ENCODE assay signal across 8 cellular contexts in genomic region chr19:33125929-33126388, GRCh38. TPM values are rescaled to one million over a fixed set of nuclear protein-coding genes. Genes with fewer than 3 reads are reported as not detected.
DNase-seq lines count a peak whose midpoint lies in the region; ATAC-seq and TF ChIP-seq lines count a peak whose summit lies in the region.

No MANE protein-coding gene starts in this region.

- CTCF ChIA-PET in AG04450 (lab: Charles Lee) = interaction anchor here (0.6 to 5.0 kb wide), 18 partner anchors 8 to 281 kb away, joined by 3 to 98 read pairs (median 5); no protein-coding TSS in a partner anchor

- POLR2A ChIA-PET in AG04450 (lab: Yijun Ruan, JAX) = no interaction called here

- H3K27me3 ChIP-seq in AG04450 (ENCODE audit: control insufficient read depth, insufficient read depth, low read length) (no peaks in the 10 kb centered on the region), adrenal gland (no peaks in the 10 kb centered on the region), right atrium auricular region (no peaks in the 10 kb centered on the region)

- TF ChIP-seq CTCF in AG04450 (IDR thresholded peaks at IDR 0.05; ENCODE audit: low read depth, low read length) (peak; percentile 90), NB4 (IDR thresholded peaks at IDR 0.05; ENCODE audit: low read depth, low read length) (peak; percentile 60), adrenal gland (IDR thresholded peaks at IDR 0.05) (peak; percentile 61 to 80 (median 74)), right atrium auricular region (IDR thresholded peaks at IDR 0.05) (peak; percentile 81 to 85)

- DNase-seq in AG04450 (ENCODE audit: low read depth, low spot score) (peak; percentile 42), NB4 (ENCODE audit: low read depth) (peak; percentile 66), T-helper 1 cell (peak in 4 of 5 donors; percentile 27 to 56 (median 40)), adrenal gland (peak; percentile 37 to 72 (median 49)), right atrium auricular region (ENCODE audit: low spot score) (peak; percentile 66), skeletal muscle cell (ENCODE audit: low read depth) (peak; percentile 25)

- no peak overlapping the region for H3K4me3 ChIP-seq in AG04450 (ENCODE audit: low read depth, low read length)
- no peak overlapping the region for H3K4me3 ChIP-seq in NB4 (ENCODE audit: low read depth, low read length)
- H3K4me3 ChIP-seq in adrenal gland = no peak overlapping the region
- H3K4me3 ChIP-seq in right atrium auricular region = no peak overlapping the region
- no peak overlapping the region for H3K4me3 ChIP-seq in skeletal muscle cell (ENCODE audit: low read depth, low read length)

- intact Hi-C loops in adrenal gland (cut with DNase I) = no loop called here

- peaks cover 0 to 35% of the 10 kb centered on the region in 2 donors for H3K36me3 ChIP-seq in adrenal gland (replicated peaks in 1 of 2)
- peaks cover 42% of the 10 kb centered on the region for H3K36me3 ChIP-seq in right atrium auricular region

- no peaks in the 10 kb centered on the region for H3K9me3 ChIP-seq in AG04450 (ENCODE audit: control insufficient read depth, insufficient read depth, low read length)
- no peaks in the 10 kb centered on the region for H3K9me3 ChIP-seq in adrenal gland (replicated peaks in 1 of 3)
- H3K9me3 ChIP-seq in right atrium auricular region = no peaks in the 10 kb centered on the region

- peak; percentile 54 for ATAC-seq in GM18502 (IDR thresholded peaks at IDR 0.05; ENCODE audit: poor library complexity, unreplicated experiment)
- no peak for ATAC-seq in GM18873 (IDR thresholded peaks at IDR 0.05; ENCODE audit: low FRiP score, unreplicated experiment)

- no peak for TF ChIP-seq POLR2A in NB4 (IDR thresholded peaks at IDR 0.05; ENCODE audit: extremely low read depth, insufficient read length)
- no peak for TF ChIP-seq POLR2A in adrenal gland (IDR thresholded peaks at IDR 0.05)

- H3K27ac ChIP-seq in AG04450 (ENCODE audit: low read depth, low read length) (no peak overlapping the region), adrenal gland (no peak overlapping the region), right atrium auricular region (no peak overlapping the region)

- 35 to 56% (median 41%) methylated on average over 8 to 12 of the region's 12 CpGs for WGBS in adrenal gland, 4 donors

- H3K4me1 ChIP-seq in adrenal gland (replicated peaks in 1 of 2) (peaks cover 0 to 5% of the 10 kb centered on the region in 2 donors), right atrium auricular region (no peaks in the 10 kb centered on the region)

RNA-seq across cellular contexts. Expression of gene WDR88, which starts 6.0 kb away (rescaled TPM):
- not detected in 2 replicates for polyA plus RNA-seq in AG04450 (2011; rRNA removed)
- not detected in 2 replicates for polyA minus RNA-seq in AG04450 (2011; rRNA and poly(A)+ RNA removed)
- not detected for total RNA-seq in adrenal gland
- polyA plus RNA-seq in adrenal gland = under 1 TPM in 1 of 3 donors, not detected in 2; 0.03 TPM
- not detected for total RNA-seq in right atrium auricular region

RNA-seq across cellular contexts. Expression of gene GPATCH1, which starts 45.0 kb away (rescaled TPM):
- 7.0 and 7.9 TPM in 2 replicates for polyA plus RNA-seq in AG04450 (2011; rRNA removed)
- polyA minus RNA-seq in AG04450 (2011; rRNA and poly(A)+ RNA removed) = 15.2 and 17.5 TPM in 2 replicates
- 1 to 10 TPM; 4.6 to 8.9 (median 6.8) TPM for total RNA-seq in adrenal gland
- polyA plus RNA-seq in adrenal gland = 1 to 10 TPM; 7.0 to 10.0 (median 9.1) TPM
- total RNA-seq in right atrium auricular region = 1 to 10 TPM; 4.7 to 8.5 TPM
